In genomic region chr16:64238576-64238975, GRCh38 we compare ENCODE assay signal across 23 cellular contexts.
DNase-seq lines count a peak whose midpoint lies in the region; FAIRE-seq and TF ChIP-seq lines count a peak whose summit lies in the region.
"Had no signal": no experiment of that assay in that cellular context is flagged by ENCODE, and none has a peak within 500 bp of the region (broad histone marks: within the 10 kb centered on the region; RNA-seq: fewer than 3 reads in every experiment).

No MANE protein-coding gene starts in this region.

- H3K36me3 ChIP-seq in astrocyte (ENCODE audit: insufficient read depth, low read length), result no peaks in the 10 kb centered on the region
- H3K36me3 ChIP-seq: Peyer's patch, suprapubic skin had no signal

- DNase-seq in AG20443 (ENCODE audit: low spot score) (peak; percentile 69), HS-5 (ENCODE audit: low read depth) (peak; percentile 62), astrocyte (ENCODE audit: low read depth) (peak; percentile 28), kidney glomerular epithelial cell (lab: John Stamatoyannopoulos, UW) (peak; percentile 24), cardiac septum (ENCODE audit: low spot score) (no peak), germinal center (ENCODE audit: low spot score) (no peak), NCI-H187 (lab: John Stamatoyannopoulos, UW) (no peak)
- no peak for DNase-seq in effector CD4-positive, alpha-beta T cell
- DNase-seq: ACHN; activated B cell treated with CpG ODN at 0.5 μM for 24 hours; activated CD4-positive, alpha-beta T cell treated with anti-CD3 and anti-CD28 coated beads, Interleukin-2, amount 50 U/mL, for 48 hours; activated effector memory CD4-positive, alpha-beta T cell treated with Interleukin-2 at 50 U/mL for 16 hours; activated naive CD8-positive, alpha-beta T cell treated with anti-CD3 and anti-CD28 coated beads, Interleukin-2, amount 50 U/mL, for 24 hours; CD4-positive, alpha-beta T cell; hypothalamus; NCI-H146; NCI-H524 treated with DMSO at 0.1 percent for 48 hours; Peyer's patch had no signal

- no peaks in the 10 kb centered on the region for H3K9me3 ChIP-seq in astrocyte (ENCODE audit: insufficient read depth, low read depth, low read length)
- H3K9me3 ChIP-seq: Peyer's patch, suprapubic skin had no signal

- peaks cover 5% of the 10 kb centered on the region for H3K9me3 Mint-ChIP-seq in astrocyte (ENCODE audit: unreplicated experiment)

- H3K27ac ChIP-seq in astrocyte (ENCODE audit: low read depth, low read length), result no peak overlapping the region
- H3K27ac ChIP-seq: Peyer's patch, SK-N-MC, suprapubic skin had no signal

- H3K79me2 ChIP-seq in astrocyte (ENCODE audit: insufficient read depth, low read length), result no peaks in the 10 kb centered on the region

- no peaks in the 10 kb centered on the region for H3K27me3 ChIP-seq in astrocyte (ENCODE audit: insufficient read depth, low read length)
- H3K27me3 ChIP-seq: Peyer's patch, suprapubic skin had no signal

- H3K4me3 ChIP-seq in astrocyte (ENCODE audit: insufficient read depth, low read depth, low read length), result no peak overlapping the region
- H3K4me3 ChIP-seq: Peyer's patch, SK-N-MC, suprapubic skin had no signal

- TF ChIP-seq CTCF in astrocyte (IDR thresholded peaks at IDR 0.05; ENCODE audit: insufficient read depth, low read depth, low read length), result no peak

- H3K4me1 ChIP-seq in astrocyte (ENCODE audit: insufficient read depth, low read length), result no peaks in the 10 kb centered on the region
- H3K4me1 ChIP-seq: Peyer's patch, suprapubic skin had no signal

- intact Hi-C loops in cardiac septum (cut with DNase I), result no loop called here

- H3K4me2 ChIP-seq in astrocyte (ENCODE audit: low read length), result no peak overlapping the region

- no peaks in the 10 kb centered on the region for H3K4me1 Mint-ChIP-seq in astrocyte (ENCODE audit: low read depth, unreplicated experiment)
- H3K4me1 Mint-ChIP-seq: activated B cell treated with CpG ODN at 0.5 μM for 24 hours; activated naive CD8-positive, alpha-beta T cell treated with anti-CD3 and anti-CD28 coated beads, Interleukin-2, amount 50 U/mL, for 24 hours had no signal

- H3K9ac ChIP-seq in astrocyte (ENCODE audit: low read length), result no peak overlapping the region

- FAIRE-seq in astrocyte (lab: Jason Lieb, UNC), result no peak
- FAIRE-seq: endometrium, GM12891, urothelium cell line had no signal

- H2AFZ ChIP-seq in astrocyte (ENCODE audit: low read depth, low read length), result no peak overlapping the region

- H3K36me3 Mint-ChIP-seq in astrocyte (ENCODE audit: low read depth, unreplicated experiment), result no peaks in the 10 kb centered on the region

- no peaks in the 10 kb centered on the region for H4K20me1 ChIP-seq in astrocyte (ENCODE audit: insufficient read depth, low read length)

- H3K4me3 Mint-ChIP-seq in astrocyte (ENCODE audit: unreplicated experiment), result no peak overlapping the region
- H3K4me3 Mint-ChIP-seq: activated B cell treated with CpG ODN at 0.5 μM for 24 hours; activated naive CD8-positive, alpha-beta T cell treated with anti-CD3 and anti-CD28 coated beads, Interleukin-2, amount 50 U/mL, for 24 hours; CD4-positive, alpha-beta T cell had no signal

- no peaks in the 10 kb centered on the region for H3K27me3 Mint-ChIP-seq in astrocyte (ENCODE audit: low read depth, unreplicated experiment)
- H3K27me3 Mint-ChIP-seq: activated B cell treated with CpG ODN at 0.5 μM for 24 hours; activated naive CD8-positive, alpha-beta T cell treated with anti-CD3 and anti-CD28 coated beads, Interleukin-2, amount 50 U/mL, for 24 hours; CD4-positive, alpha-beta T cell had no signal

- no peak overlapping the region for H3K27ac Mint-ChIP-seq in astrocyte (ENCODE audit: unreplicated experiment)
- H3K27ac Mint-ChIP-seq: activated B cell treated with CpG ODN at 0.5 μM for 24 hours; activated naive CD8-positive, alpha-beta T cell treated with anti-CD3 and anti-CD28 coated beads, Interleukin-2, amount 50 U/mL, for 24 hours; CD4-positive, alpha-beta T cell had no signal

Comparison
In these comparisons a context has a peak if more than half of its experiments do, and no peak if none do; other contexts are left out.
1. DNase-seq: peak in AG20443 (single experiment), HS-5 (single experiment), astrocyte (single experiment) and kidney glomerular epithelial cell (single experiment); none in cardiac septum (single experiment), germinal center (single experiment), NCI-H187 (0 of 2) and effector CD4-positive, alpha-beta T cell (single experiment).